In genomic region chr4:39469429-39470077, GRCh38 we compare ENCODE assay signal across 8 cellular contexts. TPM values are rescaled to one million over a fixed set of nuclear protein-coding genes. Genes with fewer than 3 reads are reported as not detected.
A peak's percentile ranks its signal among the peaks of the same experiment; 100 is the strongest.
DNase-seq lines count a peak whose midpoint lies in the region; ATAC-seq lines count a peak whose summit lies in the region.

No MANE protein-coding gene starts in this region.

- ATAC-seq in GM19395 (IDR thresholded peaks at IDR 0.05; ENCODE audit: unreplicated experiment) (peak; percentile 90), HG03571 (IDR thresholded peaks at IDR 0.05; ENCODE audit: unreplicated experiment) (peak; percentile 83), left cardiac atrium (peak; percentile 84 to 91)

- intact Hi-C loops in left cardiac atrium (cut with DNase I), result loop anchor here in 1 of 2 donors (5.0 kb wide), 2 partner anchors 508 to 838 kb away; partner anchors contain the start of gene PDS5A

- peak; percentile 96 for DNase-seq in DMS53 (lab: John Stamatoyannopoulos, UW)
- DNase-seq in NCI-H748 treated with DMSO at 0.1 percent for 48 hours (lab: John Stamatoyannopoulos, UW), result peak; percentile 55
- peak; percentile 89 for DNase-seq in amniotic epithelial cell (ENCODE audit: low read depth)
- DNase-seq in left cardiac atrium, result peak; percentile 42
- peak; percentile 73 for DNase-seq in putamen (ENCODE audit: low spot score)
- DNase-seq in activated gamma-delta T cell (lab: John Stamatoyannopoulos, UW), result no peak

RNA-seq across cellular contexts. Expression of gene LIAS, which starts 10.7 kb away (rescaled TPM):
- total RNA-seq in left cardiac atrium, result 10 to 100 TPM; 16.7 to 24.1 TPM

RNA-seq across cellular contexts. Expression of gene RPL9, which starts 10.8 kb away (rescaled TPM):
- total RNA-seq in left cardiac atrium, result 1,000 to 10,000 TPM; 1,080 to 1,082 TPM

RNA-seq across cellular contexts. Expression of gene UGDH, which starts 57.7 kb away (rescaled TPM):
- total RNA-seq in left cardiac atrium, result 10 to 100 TPM; 28.7 to 40.6 TPM
